13 cellular contexts compared by ENCODE assay signal in the genomic region with DNA sequence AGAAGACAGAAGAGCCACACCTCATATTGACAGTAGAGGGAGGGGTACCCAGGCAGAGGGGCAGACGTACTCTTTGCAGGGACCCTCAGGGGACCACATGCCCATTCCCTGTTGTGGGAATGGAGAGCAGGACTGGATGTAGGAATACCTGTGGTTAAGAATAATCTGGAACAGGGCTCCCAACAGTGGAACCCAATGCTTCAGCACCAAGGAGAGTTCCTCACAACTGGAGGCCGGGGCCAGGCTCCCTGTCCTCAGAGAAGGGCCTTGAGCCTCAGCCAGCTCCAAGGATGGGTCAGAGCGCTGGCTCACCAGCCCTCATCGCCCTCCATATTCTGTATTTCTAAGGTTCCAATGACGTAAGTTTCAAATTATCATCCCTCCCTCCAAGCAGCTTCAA. TPM values are rescaled to one million over a fixed set of nuclear protein-coding genes. Genes with fewer than 3 reads are reported as not detected.
A peak's percentile ranks its signal among the peaks of the same experiment; 100 is the strongest.
DNase-seq lines count a peak whose midpoint lies in the region; ATAC-seq and TF ChIP-seq lines count a peak whose summit lies in the region.
"Had no signal": no experiment of that assay in that cellular context is flagged by ENCODE, and none has a peak within 500 bp of the region (broad histone marks: within the 10 kb centered on the region; RNA-seq: fewer than 3 reads in every experiment).

No MANE protein-coding gene starts in this region.

- ATAC-seq in left lung (peak; percentile 36), GM19035 (IDR thresholded peaks at IDR 0.05; ENCODE audit: unreplicated experiment) (no peak)
- ATAC-seq: CD8-positive, alpha-beta T cell had no signal

- H3K36me3 ChIP-seq in left lung = no peaks in the 10 kb centered on the region
- H3K36me3 ChIP-seq: right atrium auricular region had no signal

- intact Hi-C loops in left lung (cut with DNase I) = no loop called here

- H3K27me3 ChIP-seq in left lung = peaks cover 0 to 8% of the 10 kb centered on the region in 2 donors
- H3K27me3 ChIP-seq: right atrium auricular region had no signal

- DNase-seq in EL (peak; percentile 15), LoVo (ENCODE audit: low spot score) (peak; percentile 12), amniotic epithelial cell (ENCODE audit: low read depth) (peak; percentile 46), left lung (no peak), G401 (ENCODE audit: low spot score) (no peak), GM13977 (ENCODE audit: low spot score) (no peak), NCI-H2029 treated with DMSO at 0.1 percent for 48 hours (lab: John Stamatoyannopoulos, UW) (no peak)
- DNase-seq: HFFc6, NCI-H345 had no signal

- H3K27ac ChIP-seq in left lung = no peak overlapping the region
- H3K27ac ChIP-seq: KMS-11, right atrium auricular region had no signal

- H3K4me3 ChIP-seq in left lung = no peak overlapping the region
- H3K4me3 ChIP-seq: right atrium auricular region had no signal

- in situ Hi-C loops in G401 (cut with HindIII; ENCODE audit: low sequenced_read_pairs) = no loop called here
- in situ Hi-C loops in GM13977 (cut with MboI; ENCODE audit: low pct_unique_long_range_greater_than_20kb, low sequenced_read_pairs, unreplicated experiment) = no loop called here

- H3K9me3 ChIP-seq in left lung = no peaks in the 10 kb centered on the region
- H3K9me3 ChIP-seq: right atrium auricular region had no signal

- no peaks in the 10 kb centered on the region for H3K4me1 ChIP-seq in left lung
- H3K4me1 ChIP-seq: right atrium auricular region had no signal

- TF ChIP-seq CTCF in left lung (IDR thresholded peaks at IDR 0.05) = no peak
- TF ChIP-seq CTCF in GM13977 (IDR thresholded peaks at IDR 0.05; ENCODE audit: extremely low read depth, insufficient read depth, missing control alignments) = no peak

RNA-seq across cellular contexts. Expression of a gene that starts 7.4 kb away (rescaled TPM):
- total RNA-seq in left lung = 10 to 100 TPM; 12.7 to 19.2 TPM
- total RNA-seq in G401 (2014; rRNA removed; shearing (Covaris generic)) = not detected in 2 replicates
- total RNA-seq: CD8-positive, alpha-beta T cell had no signal

Comparison
In these comparisons a context has a peak if more than half of its experiments do, and no peak if none do; other contexts are left out.
1. DNase-seq: peak in EL (single experiment), LoVo (single experiment) and amniotic epithelial cell (single experiment); none in left lung (0 of 2), G401 (single experiment), GM13977 (single experiment) and NCI-H2029 treated with DMSO at 0.1 percent for 48 hours (single experiment).
2. RNA of a gene that starts 7.4 kb away (total RNA-seq): 12.7 to 19.2 TPM in left lung; not detected in G401; every median in the first group is over 10 times any median in the second.